In the genomic region with DNA sequence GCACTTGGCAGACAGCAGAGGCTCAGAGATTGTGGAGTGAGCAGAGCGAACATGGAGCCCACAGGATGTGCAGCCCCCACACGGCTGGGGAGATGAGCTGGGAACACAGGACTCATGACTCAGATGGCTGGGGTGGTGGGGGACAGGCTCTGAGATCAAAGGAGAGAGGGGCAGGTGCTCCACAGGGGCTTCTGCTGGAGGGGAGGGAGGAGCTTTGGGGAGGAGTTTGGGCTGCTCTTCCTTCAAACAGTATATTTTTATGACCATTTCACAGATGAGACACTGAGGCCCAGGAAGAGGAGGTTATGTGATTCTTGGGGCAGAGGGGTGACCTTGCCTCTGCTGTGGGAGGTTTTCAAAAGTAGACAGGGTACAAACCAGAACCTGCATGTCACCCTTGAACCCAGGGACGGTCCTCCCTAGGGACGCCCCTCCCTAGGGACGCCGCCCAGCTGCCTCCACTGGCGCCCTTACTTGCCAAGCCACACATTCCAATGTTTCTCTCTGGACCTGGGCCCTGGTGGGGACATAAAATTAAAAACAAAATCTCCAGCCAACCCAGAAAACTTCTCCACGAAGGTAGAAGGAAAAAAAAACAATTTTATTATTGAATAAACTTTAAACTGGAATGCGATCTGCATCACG, we compare ENCODE assay signal across 13 cellular contexts. TPM values are rescaled to one million over a fixed set of nuclear protein-coding genes. Genes with fewer than 3 reads are reported as not detected.
DNase-seq lines count a peak whose midpoint lies in the region; ATAC-seq and TF ChIP-seq lines count a peak whose summit lies in the region.
"Had no signal": no experiment of that assay in that cellular context is flagged by ENCODE, and none has a peak within 500 bp of the region (broad histone marks: within the 10 kb centered on the region; RNA-seq: fewer than 3 reads in every experiment).

No MANE protein-coding gene starts in this region.

- H3K27ac ChIP-seq in GM23248 (no peak overlapping the region), hepatocyte (peak overlapping the region; percentile 11), smooth muscle cell (ENCODE audit: low read depth) (no peak overlapping the region)

- no peaks in the 10 kb centered on the region for H3K36me3 ChIP-seq in GM23248 (ENCODE audit: low read depth)
- H3K36me3 ChIP-seq in hepatocyte (replicated peaks; ENCODE audit: insufficient read depth, low read depth), result no peaks in the 10 kb centered on the region
- H3K36me3 ChIP-seq in smooth muscle cell (ENCODE audit: low read depth), result no peaks in the 10 kb centered on the region
- H3K36me3 ChIP-seq: heart left ventricle had no signal

- H3K9me3 ChIP-seq in GM23248 (ENCODE audit: low read depth) (no peaks in the 10 kb centered on the region), hepatocyte (ENCODE audit: low read depth) (no peaks in the 10 kb centered on the region), smooth muscle cell (replicated peaks; ENCODE audit: low read depth) (no peaks in the 10 kb centered on the region)
- H3K9me3 ChIP-seq: heart left ventricle had no signal

- H3K4me3 ChIP-seq in GM23248, result no peak overlapping the region
- no peak overlapping the region for H3K4me3 ChIP-seq in hepatocyte
- no peak overlapping the region for H3K4me3 ChIP-seq in smooth muscle cell

- TF ChIP-seq CTCF in hepatocyte (IDR thresholded peaks at IDR 0.05; ENCODE audit: poor library complexity) (no peak), smooth muscle cell (IDR thresholded peaks at IDR 0.05; ENCODE audit: borderline replicate concordance, insufficient read depth, poor library complexity, severe bottlenecking) (no peak)

- peak overlapping the region; percentile 81 for H3K27ac Mint-ChIP-seq in activated CD8-positive, alpha-beta T cell treated with anti-CD3 and anti-CD28 coated beads, Interleukin-2, amount 10 ng/mL, durations not matched to agents 7 days and 5 days

- H4K20me1 ChIP-seq in GM23248 (ENCODE audit: insufficient read depth) (no peaks in the 10 kb centered on the region), hepatocyte (ENCODE audit: insufficient read depth, poor library complexity, severe bottlenecking) (no peaks in the 10 kb centered on the region), smooth muscle cell (ENCODE audit: low read depth) (no peaks in the 10 kb centered on the region)

- H3K4me3 Mint-ChIP-seq in activated CD8-positive, alpha-beta T cell treated with anti-CD3 and anti-CD28 coated beads, Interleukin-2, amount 10 ng/mL, durations not matched to agents 7 days and 5 days, result peak overlapping the region; percentile 17

- DNase-seq in GM23248, result peak; percentile 14
- no peak for DNase-seq in activated CD8-positive, alpha-beta T cell treated with anti-CD3 and anti-CD28 coated beads, Interleukin-2, amount 10 ng/mL, durations not matched to agents 7 days and 5 days
- DNase-seq in hepatocyte (ENCODE audit: low spot score), result no peak
- DNase-seq in smooth muscle cell (lab: John Stamatoyannopoulos, UW; ENCODE audit: unreplicated experiment), result no peak
- no peak for DNase-seq in stimulated activated CD4-positive, alpha-beta T cell treated with anti-CD3 and anti-CD28 coated beads, Interleukin-4, amount 100 ng/mL, for 4 hours
- DNase-seq in DMS 273 treated with DMSO at 0.1 percent for 48 hours (lab: John Stamatoyannopoulos, UW), result no peak
- DNase-seq: DMS153, heart left ventricle, NCI-H748 treated with DMSO at 0.1 percent for 48 hours, substantia nigra had no signal

- H3K27me3 Mint-ChIP-seq in activated CD8-positive, alpha-beta T cell treated with anti-CD3 and anti-CD28 coated beads, Interleukin-2, amount 10 ng/mL, durations not matched to agents 7 days and 5 days (ENCODE audit: low read depth), result peaks cover 5% of the 10 kb centered on the region

- H2AFZ ChIP-seq in GM23248, result no peak overlapping the region
- no peak overlapping the region for H2AFZ ChIP-seq in hepatocyte
- peak overlapping the region; percentile 54 for H2AFZ ChIP-seq in smooth muscle cell (ENCODE audit: low read depth)

- POLR2A ChIA-PET in activated CD8-positive, alpha-beta T cell treated with anti-CD3 and anti-CD28 coated beads, Interleukin-2, amount 10 ng/mL, durations not matched to agents 7 days and 5 days (lab: Charles Lee), result interaction anchor here (0.7 to 1.4 kb wide), 2 partner anchors 30 to 88 kb away, joined by 4 to 5 read pairs; no protein-coding TSS in a partner anchor

- H3F3A ChIP-seq in GM23248 (ENCODE audit: insufficient read depth) (peaks cover 6% of the 10 kb centered on the region; the same call in 1 of the 2 replicates), smooth muscle cell (ENCODE audit: low read depth) (peaks cover 9% of the 10 kb centered on the region)

- H3K4me2 ChIP-seq in GM23248 (ENCODE audit: unreplicated experiment), result peak overlapping the region; percentile 48
- H3K4me2 ChIP-seq in hepatocyte, result no peak overlapping the region
- H3K4me2 ChIP-seq in smooth muscle cell, result peak overlapping the region; percentile 92

- H3K79me2 ChIP-seq in GM23248 (ENCODE audit: insufficient read depth), result no peaks in the 10 kb centered on the region
- no peaks in the 10 kb centered on the region for H3K79me2 ChIP-seq in hepatocyte
- no peaks in the 10 kb centered on the region for H3K79me2 ChIP-seq in smooth muscle cell (ENCODE audit: low read depth)

- in situ Hi-C loops in GM23248 (cut with MboI), result no loop called here

- 16 to 21% methylated on average over 10 of the region's 10 CpGs for WGBS in GM23248 (ENCODE audit: low coverage in 1 of 2, low lambda C conversion rate in 2 of 2, missing lambda C conversion rate in 2 of 2), 2 experiments
- 77% methylated on average over 10 of the region's 10 CpGs for WGBS in hepatocyte (ENCODE audit: low lambda C conversion rate, missing lambda C conversion rate)
- WGBS in smooth muscle cell (ENCODE audit: low lambda C conversion rate), result 74% methylated on average over 10 of the region's 10 CpGs

- H3K4me1 Mint-ChIP-seq in activated CD8-positive, alpha-beta T cell treated with anti-CD3 and anti-CD28 coated beads, Interleukin-2, amount 10 ng/mL, durations not matched to agents 7 days and 5 days (ENCODE audit: low read depth), result peaks cover 20% of the 10 kb centered on the region

- H3K9ac ChIP-seq in GM23248 (no peak overlapping the region), smooth muscle cell (ENCODE audit: low read depth) (no peak overlapping the region)

- no peaks in the 10 kb centered on the region for H3K36me3 Mint-ChIP-seq in activated CD8-positive, alpha-beta T cell treated with anti-CD3 and anti-CD28 coated beads, Interleukin-2, amount 10 ng/mL, durations not matched to agents 7 days and 5 days (ENCODE audit: low read depth)

- H3K27me3 ChIP-seq in GM23248 (replicated peaks; ENCODE audit: insufficient read depth) (0 out of 2 replicates have a peak, but pooled peaks cover 5% of the 10 kb centered on the region), hepatocyte (no peaks in the 10 kb centered on the region), smooth muscle cell (ENCODE audit: low read depth) (no peaks in the 10 kb centered on the region)

- H3K9me2 ChIP-seq in GM23248 (ENCODE audit: insufficient read depth), result no peaks in the 10 kb centered on the region
- H3K9me2 ChIP-seq in hepatocyte (replicated peaks; ENCODE audit: insufficient read depth), result no peaks in the 10 kb centered on the region

- peak; percentile 20 for ATAC-seq in activated CD8-positive, alpha-beta T cell treated with anti-CD3 and anti-CD28 coated beads, Interleukin-2, amount 10 ng/mL, durations not matched to agents 7 days and 5 days
- ATAC-seq in GM18498 (IDR thresholded peaks at IDR 0.05; ENCODE audit: unreplicated experiment) (no peak), HG02798 (IDR thresholded peaks at IDR 0.05; ENCODE audit: poor library complexity, unreplicated experiment) (no peak)

- H3K9me3 Mint-ChIP-seq in activated CD8-positive, alpha-beta T cell treated with anti-CD3 and anti-CD28 coated beads, Interleukin-2, amount 10 ng/mL, durations not matched to agents 7 days and 5 days (ENCODE audit: insufficient read depth), result no peaks in the 10 kb centered on the region

- CTCF ChIA-PET in activated CD8-positive, alpha-beta T cell treated with anti-CD3 and anti-CD28 coated beads, Interleukin-2, amount 10 ng/mL, durations not matched to agents 7 days and 5 days (lab: Charles Lee), result interaction anchor here (1.1 to 2.8 kb wide), 8 partner anchors 8 to 197 kb away, joined by 3 to 14 read pairs (median 5); no protein-coding TSS in a partner anchor

- H3K4me1 ChIP-seq in GM23248 (ENCODE audit: insufficient read depth), result peaks cover 4% of the 10 kb centered on the region
- peaks cover 5% of the 10 kb centered on the region for H3K4me1 ChIP-seq in hepatocyte (ENCODE audit: insufficient read depth)
- H3K4me1 ChIP-seq in smooth muscle cell (ENCODE audit: low read depth), result peaks cover 5% of the 10 kb centered on the region

RNA-seq across cellular contexts. Expression of gene CRYGN, which starts 1.0 kb away (rescaled TPM):
- not detected in 2 replicates for total RNA-seq in GM23248 (2014; rRNA removed; shearing (Covaris generic))
- polyA plus RNA-seq in GM23248 (2016; fragmentation: Nextera tagmentation; extraction: Ambion mirVana), result not detected in 2 replicates
- under 1 TPM; 0.34 to 0.50 TPM for total RNA-seq in activated CD8-positive, alpha-beta T cell treated with anti-CD3 and anti-CD28 coated beads, Interleukin-2, amount 10 ng/mL, durations not matched to agents 7 days and 5 days
- total RNA-seq in hepatocyte, result not detected in 2 replicates
- polyA plus RNA-seq in hepatocyte, result 0.24 and 0.64 TPM in 2 replicates
- total RNA-seq in smooth muscle cell, result not detected in 2 replicates
- 0.13 and 0.19 TPM in 2 replicates for polyA plus RNA-seq in smooth muscle cell
- total RNA-seq: LHCN-M2 had no signal

RNA-seq across cellular contexts. Expression of gene WDR86, which starts 31.1 kb away (rescaled TPM):
- total RNA-seq in GM23248 (2014; rRNA removed; shearing (Covaris generic)), result 0.25 TPM in 1 of 2 replicates, not detected in the other
- polyA plus RNA-seq in GM23248 (2016; fragmentation: Nextera tagmentation; extraction: Ambion mirVana) (not detected in 2 replicates), hepatocyte (12.4 and 19.1 TPM in 2 replicates), smooth muscle cell (4.1 and 8.3 TPM in 2 replicates)
- total RNA-seq in activated CD8-positive, alpha-beta T cell treated with anti-CD3 and anti-CD28 coated beads, Interleukin-2, amount 10 ng/mL, durations not matched to agents 7 days and 5 days, result under 1 TPM; 0.26 to 0.32 TPM
- total RNA-seq in hepatocyte (10.6 and 15.5 TPM in 2 replicates), smooth muscle cell (1.3 and 5.6 TPM in 2 replicates)
- polyA plus RNA-seq: heart left ventricle had no signal
